Comparison of ENCODE assay signal across 23 cellular contexts in genomic region chr3:82265747-82266146, GRCh38.
"Had no signal": no experiment of that assay in that cellular context is flagged by ENCODE, and none has a peak within 500 bp of the region (broad histone marks: within the 10 kb centered on the region; RNA-seq: fewer than 3 reads in every experiment).

No MANE protein-coding gene starts in this region.

- H3K36me3 ChIP-seq: esophagus muscularis mucosa, gastrocnemius medialis, heart right ventricle, left lung, lower lobe of right lung had no signal

- FAIRE-seq: colon, endothelial cell of umbilical vein, islet of Langerhans, keratinocyte had no signal

- H3K4me3 ChIP-seq: coronary artery, dorsolateral prefrontal cortex, esophagus muscularis mucosa, gastrocnemius medialis, heart right ventricle, left lung, lower lobe of right lung, mucosa of descending colon had no signal

- H3K27ac ChIP-seq: coronary artery, dorsolateral prefrontal cortex, esophagus muscularis mucosa, foreskin keratinocyte, gastrocnemius medialis, heart right ventricle, left lung, lower lobe of right lung had no signal

- H3K27me3 ChIP-seq: dorsolateral prefrontal cortex, esophagus muscularis mucosa, foreskin keratinocyte, gastrocnemius medialis, heart right ventricle, left lung had no signal

- H3K9me3 ChIP-seq: esophagus muscularis mucosa, gastrocnemius medialis, lower lobe of right lung had no signal

- ATAC-seq: foreskin keratinocyte, gastrocnemius medialis, heart right ventricle, left cardiac atrium, left lung, left ventricle myocardium superior, lower lobe of right lung, mucosa of descending colon had no signal

- H3K4me1 ChIP-seq: esophagus muscularis mucosa, foreskin keratinocyte, gastrocnemius medialis, heart right ventricle, left lung, lower lobe of right lung had no signal

- DNase-seq: dermis blood vessel endothelial cell; dorsolateral prefrontal cortex; effector CD4-positive, alpha-beta T cell; effector memory CD4-positive, alpha-beta T cell; foreskin keratinocyte; gastrocnemius medialis; glutamatergic neuron; head of caudate nucleus; heart right ventricle; hippocampal formation; left cardiac atrium; left lung; left ventricle myocardium superior; lower lobe of right lung; mesenchymal stem cell; mucosa of descending colon; naive B cell had no signal
